14 cellular contexts compared by ENCODE assay signal in genomic region chr4:2082118-2082517, GRCh38. TPM values are rescaled to one million over a fixed set of nuclear protein-coding genes. Genes with fewer than 3 reads are reported as not detected.
DNase-seq lines count a peak whose midpoint lies in the region; ATAC-seq, FAIRE-seq and TF ChIP-seq lines count a peak whose summit lies in the region.
"Had no signal": no experiment of that assay in that cellular context is flagged by ENCODE, and none has a peak within 500 bp of the region (broad histone marks: within the 10 kb centered on the region; RNA-seq: fewer than 3 reads in every experiment).

No MANE protein-coding gene starts in this region.

- H3K27ac ChIP-seq in K562 (ENCODE audit: extremely low read depth, low read depth, low read length) (no peak overlapping the region), suprapubic skin (no peak overlapping the region)
- H3K27ac ChIP-seq: A549, C4-2B, GM23248 had no signal

- BruUV-seq in K562 (replicated peaks; lab: Mats Ljungman, UMichigan) = no TSS peak

- no peak for ATAC-seq in activated T-cell treated with anti-CD3 and anti-CD28 coated beads, Interleukin-2, amount 50 U/mL, for 4 hours
- ATAC-seq in K562 = peak; percentile 26; the same call in 2 of the 3 replicates
- no peak for ATAC-seq in GM19351 (IDR thresholded peaks at IDR 0.05; ENCODE audit: unreplicated experiment)
- ATAC-seq: A549, PC-3 had no signal

- CTCF ChIA-PET in K562 (lab: Yijun Ruan, JAX; ENCODE audit: low intra/inter-chr PET ratio) = no interaction called here

- no peak overlapping the region for H3K4me3 ChIP-seq in K562
- no peak overlapping the region for H3K4me3 ChIP-seq in suprapubic skin
- H3K4me3 ChIP-seq: A549, GM23248 had no signal

- H3K36me3 ChIP-seq in K562 (ENCODE audit: control insufficient read depth, insufficient read depth, low read length) (no peaks in the 10 kb centered on the region), suprapubic skin (no peaks in the 10 kb centered on the region)

- H3K27ac Mint-ChIP-seq in activated T-cell treated with anti-CD3 and anti-CD28 coated beads, Interleukin-2, amount 50 U/mL, for 24 hours = no peak overlapping the region

- no peaks in the 10 kb centered on the region for H3K27me3 Mint-ChIP-seq in activated T-cell treated with anti-CD3 and anti-CD28 coated beads, Interleukin-2, amount 50 U/mL, for 24 hours
- H3K27me3 Mint-ChIP-seq in activated T-cell treated with anti-CD3 and anti-CD28 coated beads, Interleukin-2, amount 50 U/mL, for 4 hours (ENCODE audit: low read depth) = no peaks in the 10 kb centered on the region

- no peaks in the 10 kb centered on the region for H3K9me1 ChIP-seq in K562 (ENCODE audit: control insufficient read depth, insufficient read depth, low read length)

- no peaks in the 10 kb centered on the region for H4K20me1 ChIP-seq in K562 (replicated peaks; ENCODE audit: control insufficient read depth, insufficient read depth, low read length)

- H3K27me3 ChIP-seq in K562 (ENCODE audit: control insufficient read depth in 2 of 2, insufficient read depth in 2 of 2, low read length in 2 of 2) = peaks cover 27 to 74% of the 10 kb centered on the region in 2 experiments; a peak in 4 of 5 replicates
- H3K27me3 ChIP-seq in suprapubic skin = no peaks in the 10 kb centered on the region

- peaks cover 0 to 11% of the 10 kb centered on the region in 2 experiments; a peak in 2 of 5 replicates for H3K4me1 ChIP-seq in K562 (replicated peaks in 1 of 2; ENCODE audit: control insufficient read depth in 2 of 2, insufficient read depth in 2 of 2, low read length in 2 of 2)
- H3K4me1 ChIP-seq in suprapubic skin = no peaks in the 10 kb centered on the region
- H3K4me1 ChIP-seq: A549 had no signal

- no peak overlapping the region for H3K9ac ChIP-seq in K562 (ENCODE audit: insufficient read depth in 1 of 2, low read depth in 2 of 2, low read length in 2 of 2)
- H3K9ac ChIP-seq: GM23248 had no signal

- H2AFZ ChIP-seq in K562 (ENCODE audit: low read depth, low read length) = no peak overlapping the region
- H2AFZ ChIP-seq: GM23248 had no signal

- no peak for FAIRE-seq in K562 (lab: Jason Lieb, UNC)
- FAIRE-seq: A549 had no signal

- DNase-seq in activated T-cell treated with anti-CD3 and anti-CD28 coated beads, Interleukin-2, amount 50 U/mL, for 24 hours = peak; percentile 6
- no peak for DNase-seq in activated T-cell treated with anti-CD3 and anti-CD28 coated beads, Interleukin-2, amount 50 U/mL, for 4 hours
- DNase-seq in K562 (ENCODE audit: extremely low read depth in 1 of 4, low spot score in 3 of 4) (no peak), mesenteric fat pad (ENCODE audit: low spot score) (peak; percentile 57), suprapubic skin (ENCODE audit: low spot score in 2 of 2) (peak; percentile 22 to 52), NCI-H510A treated with DMSO at 0.1 percent for 48 hours (lab: John Stamatoyannopoulos, UW) (no peak), NCI-H1092 treated with DMSO at 0.1 percent for 48 hours (lab: John Stamatoyannopoulos, UW) (no peak)
- DNase-seq: COR-L47, GM23248, NCI-H748 treated with DMSO at 0.1 percent for 48 hours, PC-3 had no signal

- H3K4me2 ChIP-seq in K562 (ENCODE audit: insufficient read depth, low read length) = no peak overlapping the region
- H3K4me2 ChIP-seq: A549 had no signal

- intact Hi-C loops in K562 (cut with micrococcal nuclease) = no loop called here

- TF ChIP-seq CTCF in K562 (IDR thresholded peaks at IDR 0.05 in 2 of 3, conservative IDR thresholded peaks at IDR 0.05 in 1 of 3; ENCODE audit: insufficient read depth in 2 of 3, low read depth in 1 of 3, low read length in 3 of 3) = no peak
- no peak for TF ChIP-seq CTCF in suprapubic skin (IDR thresholded peaks at IDR 0.05)

- in situ Hi-C loops in K562 (cut with MboI) = no loop called here

- H3K36me3 Mint-ChIP-seq in activated T-cell treated with anti-CD3 and anti-CD28 coated beads, Interleukin-2, amount 50 U/mL, for 24 hours (ENCODE audit: low read depth) = no peaks in the 10 kb centered on the region
- H3K36me3 Mint-ChIP-seq in activated T-cell treated with anti-CD3 and anti-CD28 coated beads, Interleukin-2, amount 50 U/mL, for 4 hours (ENCODE audit: insufficient read depth) = no peaks in the 10 kb centered on the region

- H3K9me3 Mint-ChIP-seq in activated T-cell treated with anti-CD3 and anti-CD28 coated beads, Interleukin-2, amount 50 U/mL, for 24 hours = no peaks in the 10 kb centered on the region
- no peaks in the 10 kb centered on the region for H3K9me3 Mint-ChIP-seq in activated T-cell treated with anti-CD3 and anti-CD28 coated beads, Interleukin-2, amount 50 U/mL, for 4 hours

- H3K4me3 Mint-ChIP-seq in activated T-cell treated with anti-CD3 and anti-CD28 coated beads, Interleukin-2, amount 50 U/mL, for 24 hours = no peak overlapping the region
- H3K4me3 Mint-ChIP-seq in activated T-cell treated with anti-CD3 and anti-CD28 coated beads, Interleukin-2, amount 50 U/mL, for 4 hours = no peak overlapping the region

- H3K79me2 ChIP-seq in K562 (ENCODE audit: control insufficient read depth, insufficient read depth, low read length) = no peaks in the 10 kb centered on the region

- 0% methylated on average over 3 of the region's 3 CpGs for WGBS in K562 (ENCODE audit: insufficient coverage, low coverage, missing lambda C conversion rate)
- 92% methylated on average over 2 of the region's 3 CpGs for WGBS in suprapubic skin

- POLR2A ChIA-PET in K562 (lab: Yijun Ruan, JAX) = interaction anchor here (0.5 to 1.4 kb wide), 4 partner anchors 10 to 294 kb away, joined by 3 read pairs; no protein-coding TSS in a partner anchor

- TF ChIP-seq EP300 in K562 (IDR thresholded peaks at IDR 0.05; ENCODE audit: low read length) = no peak
- TF ChIP-seq EP300 in suprapubic skin (IDR thresholded peaks at IDR 0.05) = no peak

- no peaks in the 10 kb centered on the region for H3K9me3 ChIP-seq in K562 (replicated peaks; ENCODE audit: control insufficient read depth, insufficient read depth, low read depth, low read length)
- H3K9me3 ChIP-seq in suprapubic skin = no peaks in the 10 kb centered on the region
- H3K9me3 ChIP-seq: A549 had no signal

- TF ChIP-seq POLR2A in K562 (conservative IDR thresholded peaks at IDR 0.05) (no peak), suprapubic skin (IDR thresholded peaks at IDR 0.05) (no peak)

- H3K4me1 Mint-ChIP-seq in activated T-cell treated with anti-CD3 and anti-CD28 coated beads, Interleukin-2, amount 50 U/mL, for 24 hours (ENCODE audit: low read depth) = no peaks in the 10 kb centered on the region
- no peaks in the 10 kb centered on the region for H3K4me1 Mint-ChIP-seq in activated T-cell treated with anti-CD3 and anti-CD28 coated beads, Interleukin-2, amount 50 U/mL, for 4 hours (ENCODE audit: low read depth)

- TF ChIP-seq RAD21 in K562 (CRISPR knock-in tag; conservative IDR thresholded peaks at IDR 0.05 in 1 of 2, IDR thresholded peaks at IDR 0.05 in 1 of 2) = no peak

TF ChIP-seq in K562, 482 proteins besides CTCF, POLR2A, EP300 and RAD21:
- TF ChIP-seq MCM5 (IDR thresholded peaks at IDR 0.05; ENCODE audit: low read depth) = no peak
- no peak for TF ChIP-seq XRCC3 (IDR thresholded peaks at IDR 0.05)
- no peak for TF ChIP-seq FOXA1 (IDR thresholded peaks at IDR 0.05; ENCODE audit: borderline replicate concordance)
- TF ChIP-seq, protein P1, sequence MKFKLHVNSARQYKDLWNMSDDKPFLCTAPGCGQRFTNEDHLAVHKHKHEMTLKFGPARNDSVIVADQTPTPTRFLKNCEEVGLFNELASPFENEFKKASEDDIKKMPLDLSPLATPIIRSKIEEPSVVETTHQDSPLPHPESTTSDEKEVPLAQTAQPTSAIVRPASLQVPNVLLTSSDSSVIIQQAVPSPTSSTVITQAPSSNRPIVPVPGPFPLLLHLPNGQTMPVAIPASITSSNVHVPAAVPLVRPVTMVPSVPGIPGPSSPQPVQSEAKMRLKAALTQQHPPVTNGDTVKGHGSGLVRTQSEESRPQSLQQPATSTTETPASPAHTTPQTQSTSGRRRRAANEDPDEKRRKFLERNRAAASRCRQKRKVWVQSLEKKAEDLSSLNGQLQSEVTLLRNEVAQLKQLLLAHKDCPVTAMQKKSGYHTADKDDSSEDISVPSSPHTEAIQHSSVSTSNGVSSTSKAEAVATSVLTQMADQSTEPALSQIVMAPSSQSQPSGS (CRISPR knock-in tag; IDR thresholded peaks at IDR 0.05) = no peak

RNA-seq across cellular contexts. Expression of gene NAT8L, which starts 23.0 kb away (rescaled TPM):
- total RNA-seq in activated T-cell treated with anti-CD3 and anti-CD28 coated beads, Interleukin-2, amount 50 U/mL, for 4 hours = 1 to 10 TPM in 1 of 3 donors, under 1 TPM in 2; 0.71 to 1.2 (median 0.82) TPM
- 10.2 and 23.1 TPM in 2 replicates for total RNA-seq in K562 (2011; cell fraction: chromatin; rRNA removed; ENCODE audit: low replicate concordance)
- total RNA-seq in K562 (2011; cell fraction: nucleolus; rRNA removed) = 12.9 and 15.8 TPM in 2 replicates
- 10.6 and 15.3 TPM in 2 replicates for total RNA-seq in K562 (2011; cell fraction: nucleoplasm; rRNA removed)
- total RNA-seq in K562 (2014; rRNA removed) (3.8 and 5.3 TPM in 2 replicates), K562 (2014; rRNA removed; fragmentation: Illumina TruSeq; extraction: Trizol) (0.62 and 0.67 TPM in 2 replicates), K562 (2015; rRNA removed; fragmentation: Illumina TruSeq; extraction: Trizol) (1.5 and 1.7 TPM in 2 replicates), K562 (2021) (9.5 and 11.0 TPM in 2 replicates), mesenteric fat pad (67.3 TPM), suprapubic skin (1 to 10 TPM; 1.0 to 2.8 (median 1.6) TPM)
- polyA plus RNA-seq in K562 (2011; rRNA removed) (3.9 and 4.9 TPM in 2 replicates), K562 (2014; fragmentation: Illumina TruSeq; extraction: Trizol) (1.5 and 3.1 TPM in 2 replicates), K562 (2014; fragmentation: Nextera tagmentation; extraction: Ambion mirVana) (under 1 TPM; 0.06 to 0.07 TPM), K562 (2014; rRNA removed) (2.9 and 3.7 TPM in 2 replicates)
- 7.9 and 9.1 TPM in 2 replicates for polyA plus RNA-seq in K562 (2011; cell fraction: cytosol; rRNA removed)
- polyA plus RNA-seq in K562 (2011; cell fraction: nucleus; rRNA removed) = 19.1 and 19.2 TPM in 2 replicates
- 4.7 and 7.3 TPM in 2 replicates for polyA plus RNA-seq in K562 (2012)
- 39.8 and 58.5 TPM in 2 replicates for polyA minus RNA-seq in K562 (2011; rRNA and poly(A)+ RNA removed)
- polyA minus RNA-seq in K562 (2011; cell fraction: cytosol; rRNA and poly(A)+ RNA removed) = 7.1 and 7.3 TPM in 2 replicates
- 4.3 TPM in 2 replicates for polyA minus RNA-seq in K562 (2011; cell fraction: nucleus; rRNA and poly(A)+ RNA removed)
- total RNA-seq: GM23248 had no signal

Comparison
In these comparisons a context has a peak if more than half of its experiments do, and no peak if none do; other contexts are left out.
1. DNase-seq: peak in activated T-cell treated with anti-CD3 and anti-CD28 coated beads, Interleukin-2, amount 50 U/mL, for 24 hours (single experiment), mesenteric fat pad (single experiment) and suprapubic skin (2 of 2); none in activated T-cell treated with anti-CD3 and anti-CD28 coated beads, Interleukin-2, amount 50 U/mL, for 4 hours (single experiment), K562 (0 of 4), NCI-H510A treated with DMSO at 0.1 percent for 48 hours (single experiment) and NCI-H1092 treated with DMSO at 0.1 percent for 48 hours (single experiment).